ENCODE assay signal across 9 cellular contexts in genomic region chr13:110593430-110594130, GRCh38. TPM values are rescaled to one million over a fixed set of nuclear protein-coding genes. Genes with fewer than 3 reads are reported as not detected.
DNase-seq lines count a peak whose midpoint lies in the region; ATAC-seq, FAIRE-seq and TF ChIP-seq lines count a peak whose summit lies in the region.
"Had no signal": no experiment of that assay in that cellular context is flagged by ENCODE, and none has a peak within 500 bp of the region (broad histone marks: within the 10 kb centered on the region; RNA-seq: fewer than 3 reads in every experiment).

No MANE protein-coding gene starts in this region.

- no peaks in the 10 kb centered on the region for H3K9me3 ChIP-seq in psoas muscle
- H3K9me3 ChIP-seq: SJSA1 had no signal

- DNase-seq in AG10803 (ENCODE audit: low read depth) (peak; percentile 54), HCEC 1CT (peak; percentile 66), MV-4-11 (lab: John Stamatoyannopoulos, UW) (peak; percentile 66), germinal center (ENCODE audit: low spot score) (peak; percentile 53), psoas muscle (no peak)

- 44 to 45% (median 44%) methylated on average over 6 of the region's 6 CpGs for WGBS in psoas muscle, 3 donors

- H3K4me3 ChIP-seq in AG10803 (ENCODE audit: low read length) (no peak overlapping the region), psoas muscle (no peak overlapping the region)
- H3K4me3 ChIP-seq: SJSA1 had no signal

- no peaks in the 10 kb centered on the region for H3K27me3 ChIP-seq in psoas muscle (ENCODE audit: insufficient read depth in 3 of 3, low read length in 2 of 3)

- ATAC-seq in psoas muscle (peak; percentile 74 to 96 (median 91)), HG03354 (IDR thresholded peaks at IDR 0.05; ENCODE audit: poor library complexity, severe bottlenecking, unreplicated experiment) (no peak)

- H3K36me3 ChIP-seq in psoas muscle (ENCODE audit: insufficient read depth in 1 of 2, low read depth in 1 of 2), result no peaks in the 10 kb centered on the region
- H3K36me3 ChIP-seq: SJSA1 had no signal

- peaks cover 4% of the 10 kb centered on the region for H3K4me1 ChIP-seq in psoas muscle
- H3K4me1 ChIP-seq: SJSA1 had no signal

- intact Hi-C loops in psoas muscle (cut with DNase I), result loop anchor here (2.0 to 10.0 kb wide), 3 partner anchors 224 to 451 kb away; no protein-coding TSS in a partner anchor

- TF ChIP-seq CTCF in AG10803 (conservative IDR thresholded peaks at IDR 0.05; ENCODE audit: low read length) (peak; percentile 66), GM12872 (IDR thresholded peaks at IDR 0.05; ENCODE audit: insufficient read depth, low read depth, low read length) (peak; percentile 56), psoas muscle (IDR thresholded peaks at IDR 0.05) (peak; percentile 62)

- peak; percentile 85 for FAIRE-seq in TTC549 (lab: Jason Lieb, UNC)

- no peak overlapping the region for H3K27ac ChIP-seq in psoas muscle
- H3K27ac ChIP-seq: SJSA1 had no signal

RNA-seq across cellular contexts. Expression of gene NAXD, which starts 21.8 kb away (rescaled TPM):
- total RNA-seq in psoas muscle, result 10 to 100 TPM; 29.2 to 59.2 (median 29.7) TPM
- polyA plus RNA-seq in psoas muscle, result 10 to 100 TPM; 26.0 to 36.7 (median 29.6) TPM

RNA-seq across cellular contexts. Expression of gene RAB20, which starts 32.1 kb away (rescaled TPM):
- 1 to 10 TPM; 2.3 to 6.8 (median 3.0) TPM for total RNA-seq in psoas muscle
- polyA plus RNA-seq in psoas muscle, result 10 to 100 TPM in 1 of 3 donors, 1 to 10 TPM in 2; 1.2 to 20.5 (median 2.7) TPM

Comparison
In these comparisons a context has a peak if more than half of its experiments do, and no peak if none do; other contexts are left out.
1. DNase-seq: peak in AG10803 (single experiment), HCEC 1CT (single experiment), MV-4-11 (single experiment) and germinal center (single experiment); none in psoas muscle (0 of 2).
2. Peak in every context shown above with its lines, with median percentiles within 50 percentile points of each other: CTCF ChIP-seq.